ENCODE assay signal across 8 cellular contexts in genomic region chr1:241611063-241611462, GRCh38.
DNase-seq lines count a peak whose midpoint lies in the region; ATAC-seq and TF ChIP-seq lines count a peak whose summit lies in the region.

No MANE protein-coding gene starts in this region.

- H3K9me3 Mint-ChIP-seq in stimulated activated naive B cell treated with anti-CD40 and anti-IgM and Interleukin-4, amounts not matched to agents 10 μg/mL and 1 μg/mL and 100 μg/mL, for 72 hours = no peaks in the 10 kb centered on the region

- peak; percentile 8 for DNase-seq in DMS79 (lab: John Stamatoyannopoulos, UW)
- peak; percentile 9 to 66 for DNase-seq in NCI-H524 (lab: John Stamatoyannopoulos, UW)
- peak; percentile 56 for DNase-seq in astrocyte of the cerebellum (ENCODE audit: low read depth)
- DNase-seq in iPS-NIHi11 (ENCODE audit: low spot score) = peak; percentile 33
- DNase-seq in stimulated activated naive B cell treated with anti-CD40 and anti-IgM and Interleukin-4, amounts not matched to agents 10 μg/mL and 1 μg/mL and 100 μg/mL, for 72 hours = no peak
- DNase-seq in amygdala (lab: John Stamatoyannopoulos, UW) = no peak

- peaks cover 31 to 49% of the 10 kb centered on the region in 2 donors for H3K4me1 Mint-ChIP-seq in stimulated activated naive B cell treated with anti-CD40 and anti-IgM and Interleukin-4, amounts not matched to agents 10 μg/mL and 1 μg/mL and 100 μg/mL, for 72 hours

- H3K36me3 Mint-ChIP-seq in stimulated activated naive B cell treated with anti-CD40 and anti-IgM and Interleukin-4, amounts not matched to agents 10 μg/mL and 1 μg/mL and 100 μg/mL, for 72 hours = peaks cover 10 to 28% of the 10 kb centered on the region in 2 donors

- no peak overlapping the region for H3K4me3 ChIP-seq in astrocyte of the cerebellum (ENCODE audit: low read depth, low read length)

- ATAC-seq in GM19372 (IDR thresholded peaks at IDR 0.05; ENCODE audit: low read depth, unreplicated experiment) (peak; percentile 91), HG03342 (IDR thresholded peaks at IDR 0.05; ENCODE audit: unreplicated experiment) (peak; percentile 91)
- peak; percentile 89 to 91 for ATAC-seq in stimulated activated naive B cell treated with anti-CD40 and anti-IgM and Interleukin-4, amounts not matched to agents 10 μg/mL and 1 μg/mL and 100 μg/mL, for 72 hours (replicated peaks)

- TF ChIP-seq CTCF in astrocyte of the cerebellum (IDR thresholded peaks at IDR 0.05; ENCODE audit: low read depth, low read length, missing control alignments) = peak; percentile 41

- in situ Hi-C loops in astrocyte of the cerebellum (cut with HindIII; ENCODE audit: low sequenced_read_pairs) = loop anchor here (10.0 kb wide), 1 partner anchor 234 kb away; the partner anchor contains the start of gene EXO1

- H3K27me3 Mint-ChIP-seq in stimulated activated naive B cell treated with anti-CD40 and anti-IgM and Interleukin-4, amounts not matched to agents 10 μg/mL and 1 μg/mL and 100 μg/mL, for 72 hours = no peaks in the 10 kb centered on the region

- no peak overlapping the region for H3K4me3 Mint-ChIP-seq in stimulated activated naive B cell treated with anti-CD40 and anti-IgM and Interleukin-4, amounts not matched to agents 10 μg/mL and 1 μg/mL and 100 μg/mL, for 72 hours

- H3K27ac Mint-ChIP-seq in stimulated activated naive B cell treated with anti-CD40 and anti-IgM and Interleukin-4, amounts not matched to agents 10 μg/mL and 1 μg/mL and 100 μg/mL, for 72 hours = no peak overlapping the region

Comparison
In these comparisons a context has a peak if more than half of its experiments do, and no peak if none do; other contexts are left out.
1. DNase-seq: peak in DMS79 (single experiment), NCI-H524 (2 of 2), astrocyte of the cerebellum (single experiment) and iPS-NIHi11 (single experiment); none in stimulated activated naive B cell treated with anti-CD40 and anti-IgM and Interleukin-4, amounts not matched to agents 10 μg/mL and 1 μg/mL and 100 μg/mL, for 72 hours (single experiment) and amygdala (0 of 56).
2. Peak in every context shown above with its lines, with median percentiles within 50 percentile points of each other: ATAC-seq.